Comparison of ENCODE assay signal across 8 cellular contexts in the genomic region with DNA sequence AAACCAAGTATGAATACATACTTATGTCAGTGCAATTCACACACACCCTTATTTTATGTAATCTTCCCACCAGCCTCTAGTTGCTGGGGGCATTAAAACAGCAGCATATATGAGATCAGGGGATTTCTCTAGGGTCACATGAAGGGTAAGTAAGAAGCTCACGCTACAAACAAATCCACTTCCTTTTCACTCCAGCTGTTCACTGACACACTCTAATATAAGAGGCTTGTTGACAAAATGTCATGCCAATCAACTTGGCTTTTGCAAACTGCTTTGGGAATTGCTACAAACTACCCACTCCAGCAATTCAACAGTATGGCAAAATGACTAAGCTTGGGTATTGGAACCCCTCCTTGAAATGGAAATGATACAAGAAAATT. TPM values are rescaled to one million over a fixed set of nuclear protein-coding genes. Genes with fewer than 3 reads are reported as not detected.
A peak's percentile ranks its signal among the peaks of the same experiment; 100 is the strongest.
DNase-seq lines count a peak whose midpoint lies in the region; ATAC-seq and TF ChIP-seq lines count a peak whose summit lies in the region.

No MANE protein-coding gene starts in this region.

- H3K9me3 ChIP-seq in colonic mucosa (no peaks in the 10 kb centered on the region), transverse colon (no peaks in the 10 kb centered on the region)

- H3K4me1 ChIP-seq in colonic mucosa (peaks cover 4% of the 10 kb centered on the region), transverse colon (peaks cover 15 to 57% (median 36%) of the 10 kb centered on the region in 4 donors)

- H3K4me3 ChIP-seq in GM12865 (ENCODE audit: low read depth, low read length) (peak overlapping the region; percentile 43), colonic mucosa (no peak overlapping the region), transverse colon (no peak overlapping the region)

- H3K9ac ChIP-seq in colonic mucosa (ENCODE audit: low read depth in 2 of 2, low read length in 2 of 2): no peak overlapping the region

- in situ Hi-C loops in transverse colon (cut with MboI; ENCODE audit: low pct_ligation_motif_present in 1 of 4, low pct_unique_long_range_greater_than_20kb in 1 of 4, low sequenced_read_pairs in 3 of 4): no loop called here

- ATAC-seq in GM21381 (IDR thresholded peaks at IDR 0.05; ENCODE audit: unreplicated experiment) (peak; percentile 91), HG03571 (IDR thresholded peaks at IDR 0.05; ENCODE audit: unreplicated experiment) (peak; percentile 89)

- H3K27ac ChIP-seq in colonic mucosa (peak overlapping the region; percentile 33), transverse colon (peak overlapping the region in 3 of 4 donors; percentile 1 to 59 (median 31))

- no peak for TF ChIP-seq CTCF in GM12865 (IDR thresholded peaks at IDR 0.05; ENCODE audit: insufficient read depth, low read depth, low read length, missing control alignments)
- no peak for TF ChIP-seq CTCF in colonic mucosa (IDR thresholded peaks at IDR 0.05)
- TF ChIP-seq CTCF in transverse colon (IDR thresholded peaks at IDR 0.05): no peak

- no peak for TF ChIP-seq EP300 in transverse colon (IDR thresholded peaks at IDR 0.05; ENCODE audit: low read depth)

- no peaks in the 10 kb centered on the region for H3K27me3 ChIP-seq in colonic mucosa
- no peaks in the 10 kb centered on the region for H3K27me3 ChIP-seq in transverse colon

- H3K36me3 ChIP-seq in colonic mucosa (no peaks in the 10 kb centered on the region), transverse colon (no peaks in the 10 kb centered on the region)

- TF ChIP-seq POLR2A in transverse colon (IDR thresholded peaks at IDR 0.05): no peak

- intact Hi-C loops in colonic mucosa (cut with DNase I): no loop called here
- intact Hi-C loops in transverse colon (cut with DNase I; ENCODE audit: low total_unique reads): no loop called here

- WGBS in transverse colon (ENCODE audit: low coverage in 1 of 2), 2 donors: 20 to 22% methylated on average over 1 of the region's 1 CpG

- peak; percentile 87 for DNase-seq in GM12865 (ENCODE audit: low read depth)
- no peak for DNase-seq in colonic mucosa
- no peak for DNase-seq in transverse colon
- DNase-seq in inferior parietal cortex (ENCODE audit: extremely low spot score): no peak
- no peak for DNase-seq in HK-2 (ENCODE audit: unreplicated experiment)
- no peak for DNase-seq in COLO829 (ENCODE audit: low spot score)

RNA-seq across cellular contexts. Expression of gene FAM3C, which starts 10.3 kb away (rescaled TPM):
- 10 to 100 TPM; 46.3 to 57.7 TPM for total RNA-seq in colonic mucosa
- 10 to 100 TPM in 3 of 4 donors, 1 to 10 TPM in 1; 9.0 to 48.9 (median 33.6) TPM for total RNA-seq in transverse colon

RNA-seq across cellular contexts. Expression of gene WNT16, which starts 57.0 kb away (rescaled TPM):
- total RNA-seq in colonic mucosa (under 1 TPM in 1 of 2 donors, not detected in 1; 0.11 TPM), transverse colon (under 1 TPM in 1 of 4 donors, not detected in 3; 0.32 TPM)
